ENCODE assay signal across 17 cellular contexts in genomic region chr6:582370-582769, GRCh38.
DNase-seq lines count a peak whose midpoint lies in the region; ATAC-seq, FAIRE-seq and TF ChIP-seq lines count a peak whose summit lies in the region.
"Had no signal": no experiment of that assay in that cellular context is flagged by ENCODE, and none has a peak within 500 bp of the region (broad histone marks: within the 10 kb centered on the region; RNA-seq: fewer than 3 reads in every experiment).

No MANE protein-coding gene starts in this region.

- WGBS in HepG2 (ENCODE audit: low lambda C conversion rate), result 88% methylated on average over 12 of the region's 12 CpGs
- WGBS in right lobe of liver (ENCODE audit: insufficient coverage, low coverage, low lambda C conversion rate, missing lambda C conversion rate), result 94% methylated on average over 8 of the region's 12 CpGs

- H2AFZ ChIP-seq in HepG2 (ENCODE audit: low read length), result no peak overlapping the region

- TF ChIP-seq RAD21 in HepG2 (CRISPR knock-in tag; IDR thresholded peaks at IDR 0.05), result no peak

- TF ChIP-seq EP300 in HepG2 (IDR thresholded peaks at IDR 0.05; ENCODE audit: low read depth in 2 of 2, low read length in 2 of 2) (no peak), HepG2 (CRISPR knock-in tag; IDR thresholded peaks at IDR 0.05; ENCODE audit: borderline replicate concordance) (no peak)

- H3K4me2 ChIP-seq in HepG2 (ENCODE audit: low read depth, low read length), result no peak overlapping the region

- TF ChIP-seq POLR2A in HepG2 (IDR thresholded peaks at IDR 0.05; ENCODE audit: insufficient read depth in 1 of 2, low read depth in 2 of 2, low read length in 2 of 2), result no peak
- TF ChIP-seq POLR2A in right lobe of liver (IDR thresholded peaks at IDR 0.05), result no peak

- DNase-seq in HepG2 (ENCODE audit: low spot score) (peak; percentile 56), right lobe of liver (no peak), astrocyte of the spinal cord (ENCODE audit: low read depth, low spot score) (peak; percentile 62), iris pigment epithelial cell (ENCODE audit: low read depth) (peak; percentile 59), urothelium cell line (ENCODE audit: low spot score) (peak; percentile 62), mucosa of descending colon (no peak)
- DNase-seq in naive thymus-derived CD8-positive, alpha-beta T cell, result no peak
- DNase-seq: activated T-cell treated with anti-CD3 and anti-CD28 coated beads, Interleukin-2, amount 50 U/mL, for 48 hours; KG1; NCI-H187 treated with DMSO at 0.1 percent for 48 hours; NCI-H774; pancreas had no signal

- H3K9me3 Mint-ChIP-seq in naive thymus-derived CD8-positive, alpha-beta T cell, result no peaks in the 10 kb centered on the region
- H3K9me3 Mint-ChIP-seq: brain; stimulated activated effector memory CD8-positive, alpha-beta T cell treated with anti-CD3 and anti-CD28 coated beads, Interleukin-12 subunit alpha, Interleukin-12 subunit beta, amount 100 ng/mL, for 72 hours had no signal

- H3K4me3 Mint-ChIP-seq in naive thymus-derived CD8-positive, alpha-beta T cell, result no peak overlapping the region
- H3K4me3 Mint-ChIP-seq: stimulated activated effector memory CD8-positive, alpha-beta T cell treated with anti-CD3 and anti-CD28 coated beads, Interleukin-12 subunit alpha, Interleukin-12 subunit beta, amount 100 ng/mL, for 72 hours had no signal

- FAIRE-seq in HepG2 (lab: Jason Lieb, UNC) (no peak), urothelium cell line (lab: Jason Lieb, UNC) (no peak)

- H3K9ac ChIP-seq in HepG2 (ENCODE audit: insufficient read depth, low read depth, low read length), result no peak overlapping the region

- H3K27ac Mint-ChIP-seq in naive thymus-derived CD8-positive, alpha-beta T cell, result peak overlapping the region in 3 of 10 donors; percentile 19 to 45 (median 43)
- H3K27ac Mint-ChIP-seq: brain; stimulated activated effector memory CD8-positive, alpha-beta T cell treated with anti-CD3 and anti-CD28 coated beads, Interleukin-12 subunit alpha, Interleukin-12 subunit beta, amount 100 ng/mL, for 72 hours had no signal

- CTCF ChIA-PET in HepG2 (lab: Yijun Ruan, JAX; ENCODE audit: low intra/inter-chr PET ratio, low total read pairs), result no interaction called here

- intact Hi-C loops in HepG2 (cut with micrococcal nuclease; ENCODE audit: unreplicated experiment) (no loop called here), right lobe of liver (cut with DNase I) (no loop called here), mucosa of descending colon (cut with DNase I, micrococcal nuclease) (no loop called here)

- no peak overlapping the region for H3K4me3 ChIP-seq in HepG2 (replicated peaks in 1 of 3; ENCODE audit: insufficient read depth in 1 of 3, low read depth in 2 of 3, low read length in 3 of 3)
- no peak overlapping the region for H3K4me3 ChIP-seq in right lobe of liver
- no peak overlapping the region for H3K4me3 ChIP-seq in astrocyte of the spinal cord (ENCODE audit: low read depth, low read length)
- no peak overlapping the region for H3K4me3 ChIP-seq in mucosa of descending colon
- H3K4me3 ChIP-seq: lung, pancreas had no signal

- ATAC-seq in HepG2 (no peak), right lobe of liver (no peak), HG02870 (IDR thresholded peaks at IDR 0.05; ENCODE audit: unreplicated experiment) (no peak), mucosa of descending colon (no peak)
- ATAC-seq in naive thymus-derived CD8-positive, alpha-beta T cell, result no peak
- ATAC-seq: pancreas; stimulated activated effector memory CD8-positive, alpha-beta T cell treated with anti-CD3 and anti-CD28 coated beads, Interleukin-12 subunit alpha, Interleukin-12 subunit beta, amount 100 ng/mL, for 72 hours had no signal

- H3K36me3 Mint-ChIP-seq in naive thymus-derived CD8-positive, alpha-beta T cell, result peaks cover 0 to 19% (median 0%) of the 10 kb centered on the region in 3 donors
- H3K36me3 Mint-ChIP-seq: brain; stimulated activated effector memory CD8-positive, alpha-beta T cell treated with anti-CD3 and anti-CD28 coated beads, Interleukin-12 subunit alpha, Interleukin-12 subunit beta, amount 100 ng/mL, for 72 hours had no signal

- peaks cover 6 to 29% (median 17%) of the 10 kb centered on the region in 4 donors for H3K4me1 Mint-ChIP-seq in naive thymus-derived CD8-positive, alpha-beta T cell

- in situ Hi-C loops in HepG2 (cut with HindIII; ENCODE audit: extremely low pct_ligation_motif_present, low pct_unique_long_range_greater_than_20kb) (loop anchor here (10.0 kb wide), 1 partner anchor 192 kb away; no protein-coding TSS in a partner anchor), astrocyte of the spinal cord (cut with HindIII; ENCODE audit: low sequenced_read_pairs) (no loop called here)

- H3K79me2 ChIP-seq in HepG2 (ENCODE audit: insufficient read depth, low read length), result no peaks in the 10 kb centered on the region

- H3K9me3 ChIP-seq in HepG2 (ENCODE audit: low read length), result no peaks in the 10 kb centered on the region
- no peaks in the 10 kb centered on the region for H3K9me3 ChIP-seq in right lobe of liver
- no peaks in the 10 kb centered on the region for H3K9me3 ChIP-seq in mucosa of descending colon
- H3K9me3 ChIP-seq: pancreas had no signal

- no peaks in the 10 kb centered on the region for H3K4me1 ChIP-seq in HepG2 (ENCODE audit: insufficient read depth, low read length)
- H3K4me1 ChIP-seq in right lobe of liver, result peaks cover 0 to 10% (median 0%) of the 10 kb centered on the region in 4 donors
- no peaks in the 10 kb centered on the region for H3K4me1 ChIP-seq in mucosa of descending colon (ENCODE audit: low read depth)
- H3K4me1 ChIP-seq: pancreas had no signal

- TF ChIP-seq CTCF in HepG2 (CRISPR knock-in tag; IDR thresholded peaks at IDR 0.05) (no peak), right lobe of liver (IDR thresholded peaks at IDR 0.05) (no peak), astrocyte of the spinal cord (IDR thresholded peaks at IDR 0.05; ENCODE audit: low read depth, low read length) (no peak), mucosa of descending colon (IDR thresholded peaks at IDR 0.05) (no peak)

- no peaks in the 10 kb centered on the region for H4K20me1 ChIP-seq in HepG2 (ENCODE audit: insufficient read depth, low read length)

- H3K27me3 Mint-ChIP-seq in naive thymus-derived CD8-positive, alpha-beta T cell, result no peaks in the 10 kb centered on the region
- H3K27me3 Mint-ChIP-seq: brain had no signal

- H3K36me3 ChIP-seq in HepG2 (replicated peaks in 1 of 2; ENCODE audit: control insufficient read depth in 1 of 2, insufficient read depth in 2 of 2, low read length in 2 of 2) (no peaks in the 10 kb centered on the region), right lobe of liver (no peaks in the 10 kb centered on the region), mucosa of descending colon (ENCODE audit: low read depth) (no peaks in the 10 kb centered on the region)
- H3K36me3 ChIP-seq: pancreas had no signal

- H3K27ac ChIP-seq in HepG2 (ENCODE audit: extremely low read length, insufficient read depth, low read length) (no peak overlapping the region), right lobe of liver (no peak overlapping the region)
- H3K27ac ChIP-seq: pancreas, VCaP had no signal

- POLR2A ChIA-PET in HepG2 (lab: Yijun Ruan, JAX), result no interaction called here
- POLR2A ChIA-PET in naive thymus-derived CD8-positive, alpha-beta T cell (lab: Charles Lee), result no interaction called here

- no peaks in the 10 kb centered on the region for H3K27me3 ChIP-seq in HepG2 (ENCODE audit: control insufficient read depth in 1 of 2, insufficient read depth in 2 of 2, low read length in 2 of 2)
- no peaks in the 10 kb centered on the region for H3K27me3 ChIP-seq in right lobe of liver
- H3K27me3 ChIP-seq: pancreas had no signal

- no TSS peak for BruUV-seq in HepG2 (replicated peaks; lab: Mats Ljungman, UMichigan)

TF ChIP-seq in HepG2, 621 proteins besides CTCF, POLR2A, EP300 and RAD21 (continues in another document):
- TF ChIP-seq PHF8 (CRISPR knock-in tag; IDR thresholded peaks at IDR 0.05) (no peak), ZNF788 (CRISPR knock-in tag; IDR thresholded peaks at IDR 0.05; ENCODE audit: borderline replicate concordance) (no peak), PITX1 (CRISPR knock-in tag; IDR thresholded peaks at IDR 0.05) (no peak), HNF1B (CRISPR knock-in tag; IDR thresholded peaks at IDR 0.05) (no peak), ZNF335 (CRISPR knock-in tag; IDR thresholded peaks at IDR 0.05) (no peak)

Comparison
In these comparisons a context has a peak if more than half of its experiments do, and no peak if none do; other contexts are left out.
1. DNase-seq: peak in HepG2 (single experiment), astrocyte of the spinal cord (single experiment), iris pigment epithelial cell (single experiment) and urothelium cell line (single experiment); none in right lobe of liver (0 of 3), mucosa of descending colon (0 of 3) and naive thymus-derived CD8-positive, alpha-beta T cell (0 of 10).